17 cellular contexts compared by ENCODE assay signal in genomic region chr4:136670265-136670664, GRCh38.
DNase-seq lines count a peak whose midpoint lies in the region; ATAC-seq, FAIRE-seq and TF ChIP-seq lines count a peak whose summit lies in the region.
"Had no signal": no experiment of that assay in that cellular context is flagged by ENCODE, and none has a peak within 500 bp of the region (broad histone marks: within the 10 kb centered on the region; RNA-seq: fewer than 3 reads in every experiment).

No MANE protein-coding gene starts in this region.

- no peak overlapping the region for H3K4me2 ChIP-seq in A549
- H3K4me2 ChIP-seq in K562 (ENCODE audit: insufficient read depth, low read length): no peak overlapping the region
- H3K4me2 ChIP-seq: BLaER1 treated with 17β-estradiol and CSF1 and Interleukin-3, amounts not matched to agents 10 nM and 100 nM had no signal

- TF ChIP-seq POLR2A in A549 (IDR thresholded peaks at IDR 0.05; ENCODE audit: low read length) (no peak), K562 (conservative IDR thresholded peaks at IDR 0.05) (no peak)

- no peaks in the 10 kb centered on the region for H3K9me3 ChIP-seq in A549
- H3K9me3 ChIP-seq in K562 (replicated peaks; ENCODE audit: control insufficient read depth, insufficient read depth, low read depth, low read length): no peaks in the 10 kb centered on the region
- H3K9me3 ChIP-seq: BLaER1 treated with 17β-estradiol and CSF1 and Interleukin-3, amounts not matched to agents 10 nM and 100 nM had no signal

- no peak for ATAC-seq in A549
- no peak for ATAC-seq in K562
- ATAC-seq in GM18907 (IDR thresholded peaks at IDR 0.05; ENCODE audit: unreplicated experiment): no peak
- ATAC-seq: CD8-positive, alpha-beta T cell had no signal

- BruUV-seq in K562 (replicated peaks; lab: Mats Ljungman, UMichigan): no TSS peak

- TF ChIP-seq RAD21 in A549 (conservative IDR thresholded peaks at IDR 0.05 in 1 of 2, IDR thresholded peaks at IDR 0.05 in 1 of 2): no peak
- no peak for TF ChIP-seq RAD21 in K562 (CRISPR knock-in tag; conservative IDR thresholded peaks at IDR 0.05 in 1 of 2, IDR thresholded peaks at IDR 0.05 in 1 of 2)

- no peak for DNase-seq in A549 (ENCODE audit: low read depth in 1 of 2, low spot score in 1 of 2)
- no peak for DNase-seq in D721Med (ENCODE audit: insufficient read length, low spot score)
- DNase-seq in K562 (ENCODE audit: extremely low read depth in 1 of 4, low spot score in 3 of 4): no peak
- DNase-seq in COLO829 (ENCODE audit: low spot score): no peak
- DNase-seq: 8988T; AML-193; CD4-positive, alpha-beta T cell; CD8-positive, alpha-beta T cell; COR-L47; DMS79 treated with DMSO at 0.1 percent for 48 hours; GF-D8 had no signal

- H3K36me3 ChIP-seq in K562 (ENCODE audit: control insufficient read depth, insufficient read depth, low read length): no peaks in the 10 kb centered on the region
- H3K36me3 ChIP-seq: BLaER1 treated with 17β-estradiol and CSF1 and Interleukin-3, amounts not matched to agents 10 nM and 100 nM had no signal

- TF ChIP-seq EP300 in A549 (IDR thresholded peaks at IDR 0.05) (no peak), K562 (IDR thresholded peaks at IDR 0.05; ENCODE audit: low read length) (no peak)

- CTCF ChIA-PET in A549 (lab: Yijun Ruan, JAX): no interaction called here
- CTCF ChIA-PET in K562 (lab: Yijun Ruan, JAX; ENCODE audit: low intra/inter-chr PET ratio): no interaction called here

- POLR2A ChIA-PET in A549 (lab: Yijun Ruan, JAX) (no interaction called here), K562 (lab: Yijun Ruan, JAX) (no interaction called here)

- no peaks in the 10 kb centered on the region for H4K20me1 ChIP-seq in K562 (replicated peaks; ENCODE audit: control insufficient read depth, insufficient read depth, low read length)
- H4K20me1 ChIP-seq: BLaER1 treated with 17β-estradiol and CSF1 and Interleukin-3, amounts not matched to agents 10 nM and 100 nM had no signal

- no peaks in the 10 kb centered on the region for H3K9me1 ChIP-seq in K562 (ENCODE audit: control insufficient read depth, insufficient read depth, low read length)

- in situ Hi-C loops in K562 (cut with MboI): no loop called here

- no peaks in the 10 kb centered on the region for H3K27me3 ChIP-seq in K562 (ENCODE audit: control insufficient read depth in 2 of 2, insufficient read depth in 2 of 2, low read length in 2 of 2)
- H3K27me3 ChIP-seq: BLaER1 treated with 17β-estradiol and CSF1 and Interleukin-3, amounts not matched to agents 10 nM and 100 nM had no signal

- H3K27ac ChIP-seq in A549 (no peak overlapping the region), K562 (ENCODE audit: extremely low read depth, low read depth, low read length) (no peak overlapping the region)
- H3K27ac ChIP-seq: BLaER1 treated with 17β-estradiol and CSF1 and Interleukin-3, amounts not matched to agents 10 nM and 100 nM; C4-2B had no signal

- H2AFZ ChIP-seq in K562 (ENCODE audit: low read depth, low read length): no peak overlapping the region

- H3K9ac ChIP-seq in K562 (ENCODE audit: insufficient read depth in 1 of 2, low read depth in 2 of 2, low read length in 2 of 2): no peak overlapping the region
- H3K9ac ChIP-seq: BLaER1 treated with 17β-estradiol and CSF1 and Interleukin-3, amounts not matched to agents 10 nM and 100 nM had no signal

- H3K79me2 ChIP-seq in K562 (ENCODE audit: control insufficient read depth, insufficient read depth, low read length): no peaks in the 10 kb centered on the region

- no peak for TF ChIP-seq CTCF in A549 (IDR thresholded peaks at IDR 0.05)
- no peak for TF ChIP-seq CTCF in D721Med (IDR thresholded peaks at IDR 0.05; ENCODE audit: insufficient read depth, missing control alignments)
- TF ChIP-seq CTCF in K562 (IDR thresholded peaks at IDR 0.05 in 2 of 3, conservative IDR thresholded peaks at IDR 0.05 in 1 of 3; ENCODE audit: insufficient read depth in 2 of 3, low read depth in 1 of 3, low read length in 3 of 3): no peak

- H3K4me1 ChIP-seq in A549 (no peaks in the 10 kb centered on the region), K562 (replicated peaks in 1 of 2; ENCODE audit: control insufficient read depth in 2 of 2, insufficient read depth in 2 of 2, low read length in 2 of 2) (no peaks in the 10 kb centered on the region)
- H3K4me1 ChIP-seq: BLaER1 treated with 17β-estradiol and CSF1 and Interleukin-3, amounts not matched to agents 10 nM and 100 nM had no signal

- 40% methylated on average over 2 of the region's 2 CpGs for WGBS in A549 (ENCODE audit: missing lambda C conversion rate)
- WGBS in K562 (ENCODE audit: insufficient coverage, low coverage, missing lambda C conversion rate): 0% methylated on average over 2 of the region's 2 CpGs

- H3K4me3 ChIP-seq in A549: no peak overlapping the region
- H3K4me3 ChIP-seq in K562: no peak overlapping the region
- H3K4me3 ChIP-seq: BLaER1 treated with 17β-estradiol and CSF1 and Interleukin-3, amounts not matched to agents 10 nM and 100 nM had no signal

- FAIRE-seq in A549 (lab: Jason Lieb, UNC): no peak
- peak; percentile 73 for FAIRE-seq in D721Med (lab: Jason Lieb, UNC)
- no peak for FAIRE-seq in K562 (lab: Jason Lieb, UNC)
- FAIRE-seq: A204.1, G401.6, GM12891 had no signal

- intact Hi-C loops in K562 (cut with micrococcal nuclease): no loop called here

TF ChIP-seq in A549, 52 proteins besides CTCF, POLR2A, EP300 and RAD21:
- TF ChIP-seq MAFK (IDR thresholded peaks at IDR 0.05; ENCODE audit: partially characterized antibody) (peak; percentile 56), RFX5 (IDR thresholded peaks at IDR 0.05) (no peak)

TF ChIP-seq in K562, 482 proteins besides CTCF, POLR2A, EP300 and RAD21:
- no peak for TF ChIP-seq PHB2 (IDR thresholded peaks at IDR 0.05; ENCODE audit: low read depth)
- peak; percentile 45; the same call in 1 of the 2 replicates for TF ChIP-seq ZNF316 (IDR thresholded peaks at IDR 0.05)

Comparison
In these comparisons a context has a peak if more than half of its experiments do, and no peak if none do; other contexts are left out.
1. Of the 35 proteins assayed by ChIP-seq in both K562 and A549: peak only in K562: none; only in A549: MAFK; in both: none; in neither: 34.